ENCODE assay signal across 9 cellular contexts in genomic region chr13:41427700-41428099, GRCh38. TPM values are rescaled to one million over a fixed set of nuclear protein-coding genes. Genes with fewer than 3 reads are reported as not detected.
A peak's percentile ranks its signal among the peaks of the same experiment; 100 is the strongest.
DNase-seq lines count a peak whose midpoint lies in the region; ATAC-seq and TF ChIP-seq lines count a peak whose summit lies in the region.
"Had no signal": no experiment of that assay in that cellular context is flagged by ENCODE, and none has a peak within 500 bp of the region (broad histone marks: within the 10 kb centered on the region; RNA-seq: fewer than 3 reads in every experiment).

No MANE protein-coding gene starts in this region.

- peaks cover 7% of the 10 kb centered on the region for H3K4me1 Mint-ChIP-seq in CD4-positive, alpha-beta T cell (ENCODE audit: low read depth)
- H3K4me1 Mint-ChIP-seq in brain, result no peaks in the 10 kb centered on the region
- peaks cover 4 to 14% (median 7%) of the 10 kb centered on the region in 4 donors for H3K4me1 Mint-ChIP-seq in naive thymus-derived CD8-positive, alpha-beta T cell

- no peaks in the 10 kb centered on the region for H3K36me3 ChIP-seq in HUES6 (ENCODE audit: control insufficient read depth, insufficient read depth, low read length)

- intact Hi-C loops in CD4-positive, alpha-beta T cell (cut with DNase I, micrococcal nuclease), result loop anchor here in 1 of 2 experiments (5.0 kb wide), 1 partner anchor 225 kb away; no protein-coding TSS in a partner anchor

- H3K4me3 ChIP-seq in HUES6 (ENCODE audit: low read depth, low read length), result peak overlapping the region; percentile 60

- TF ChIP-seq CTCF in CD4-positive, alpha-beta T cell (IDR thresholded peaks at IDR 0.05), result no peak
- no peak for TF ChIP-seq CTCF in brain (conservative IDR thresholded peaks at IDR 0.05)

- no peaks in the 10 kb centered on the region for H3K4me1 ChIP-seq in HUES6 (ENCODE audit: control insufficient read depth, insufficient read depth, low read length)

- H3K27ac Mint-ChIP-seq in CD4-positive, alpha-beta T cell, result no peak overlapping the region
- no peak overlapping the region for H3K27ac Mint-ChIP-seq in brain
- H3K27ac Mint-ChIP-seq in naive thymus-derived CD8-positive, alpha-beta T cell, result peak overlapping the region in 4 of 10 donors; percentile 15 to 65 (median 40)

- ATAC-seq in CD4-positive, alpha-beta T cell (ENCODE audit: poor library complexity), result no peak
- ATAC-seq in naive thymus-derived CD8-positive, alpha-beta T cell, result peak; percentile 20 to 25
- ATAC-seq in HG02981 (IDR thresholded peaks at IDR 0.05; ENCODE audit: unreplicated experiment), result no peak
- no peak for ATAC-seq in HG03108 (IDR thresholded peaks at IDR 0.05; ENCODE audit: unreplicated experiment)

- H3K9ac ChIP-seq in HUES6 (ENCODE audit: low read length), result no peak overlapping the region

- DNase-seq in CD4-positive, alpha-beta T cell, result no peak
- no peak for DNase-seq in naive thymus-derived CD8-positive, alpha-beta T cell
- DNase-seq in MV-4-11 (lab: John Stamatoyannopoulos, UW), result no peak
- DNase-seq: mammary epithelial cell, NCI-H526 treated with DMSO at 0.1 percent for 48 hours had no signal

- no peaks in the 10 kb centered on the region for H3K9me3 Mint-ChIP-seq in CD4-positive, alpha-beta T cell
- peaks cover 11 to 18% (median 15%) of the 10 kb centered on the region in 5 experiments for H3K9me3 Mint-ChIP-seq in brain
- peaks cover 0 to 2% (median 0%) of the 10 kb centered on the region in 9 donors for H3K9me3 Mint-ChIP-seq in naive thymus-derived CD8-positive, alpha-beta T cell

- H3K27ac ChIP-seq in CD4-positive, alpha-beta T cell (ENCODE audit: low read depth, low read length), result no peak overlapping the region
- no peak overlapping the region for H3K27ac ChIP-seq in HUES6 (ENCODE audit: low read depth, low read length)

- H3K36me3 Mint-ChIP-seq in CD4-positive, alpha-beta T cell (ENCODE audit: low read depth), result no peaks in the 10 kb centered on the region
- peaks cover 6% of the 10 kb centered on the region for H3K36me3 Mint-ChIP-seq in brain
- H3K36me3 Mint-ChIP-seq in naive thymus-derived CD8-positive, alpha-beta T cell, result no peaks in the 10 kb centered on the region

- CTCF ChIA-PET in CD4-positive, alpha-beta T cell (lab: Charles Lee), result no interaction called here

- H3K4me3 Mint-ChIP-seq in CD4-positive, alpha-beta T cell, result peak overlapping the region; percentile 75
- H3K4me3 Mint-ChIP-seq in brain, result peak overlapping the region in 3 of 5 experiments; percentile 49 to 64 (median 54)
- H3K4me3 Mint-ChIP-seq in naive thymus-derived CD8-positive, alpha-beta T cell, result peak overlapping the region; percentile 48 to 88 (median 76)

- POLR2A ChIA-PET in CD4-positive, alpha-beta T cell (lab: Charles Lee), result no interaction called here
- POLR2A ChIA-PET in naive thymus-derived CD8-positive, alpha-beta T cell (lab: Charles Lee), result no interaction called here

- no peaks in the 10 kb centered on the region for H3K27me3 ChIP-seq in CD4-positive, alpha-beta T cell (ENCODE audit: control insufficient read depth, insufficient read depth, low read length)
- peaks cover 24% of the 10 kb centered on the region for H3K27me3 ChIP-seq in HUES6 (ENCODE audit: control insufficient read depth, insufficient read depth, low read length)

- peaks cover 6% of the 10 kb centered on the region for H3K27me3 Mint-ChIP-seq in CD4-positive, alpha-beta T cell
- H3K27me3 Mint-ChIP-seq in brain, result peaks cover 5% of the 10 kb centered on the region
- peaks cover 0 to 4% (median 0%) of the 10 kb centered on the region in 5 donors for H3K27me3 Mint-ChIP-seq in naive thymus-derived CD8-positive, alpha-beta T cell

- H3K9me3 ChIP-seq in CD4-positive, alpha-beta T cell (ENCODE audit: control insufficient read depth, low read length), result no peaks in the 10 kb centered on the region
- H3K9me3 ChIP-seq in HUES6 (ENCODE audit: control insufficient read depth, insufficient read depth, low read depth, low read length), result no peaks in the 10 kb centered on the region

RNA-seq across cellular contexts. Expression of gene RGCC, which starts 29.6 kb away (rescaled TPM):
- 100 to 1,000 TPM; 752 to 758 TPM for total RNA-seq in CD4-positive, alpha-beta T cell
- polyA plus RNA-seq in brain (ENCODE audit: insufficient read depth, low read depth, low replicate concordance), result 86.0 TPM
- total RNA-seq in naive thymus-derived CD8-positive, alpha-beta T cell, result 100 to 1,000 TPM; 117 to 122 TPM
- polyA plus RNA-seq in naive thymus-derived CD8-positive, alpha-beta T cell, result 100 to 1,000 TPM in 1 of 3 donors, 10 to 100 TPM in 2; 84.8 to 193 (median 97.2) TPM

Comparison
In these comparisons a context has a peak if more than half of its experiments do, and no peak if none do; other contexts are left out.
1. ATAC-seq: peak in naive thymus-derived CD8-positive, alpha-beta T cell (2 of 2); none in CD4-positive, alpha-beta T cell (single experiment), HG02981 (single experiment) and HG03108 (single experiment).
2. RNA of gene RGCC, which starts 29.6 kb away (total RNA-seq): 752 to 758 TPM in CD4-positive, alpha-beta T cell; 117 to 122 TPM in naive thymus-derived CD8-positive, alpha-beta T cell; every median in the first group is over 4 times any median in the second.
3. Peak in every context shown above with its lines, with median percentiles within 50 percentile points of each other: H3K4me3 Mint-ChIP-seq.